In genomic region chr10:126561499-126562208, GRCh38 we compare ENCODE assay signal across 12 cellular contexts.
DNase-seq lines count a peak whose midpoint lies in the region; TF ChIP-seq lines count a peak whose summit lies in the region.
"Had no signal": no experiment of that assay in that cellular context is flagged by ENCODE, and none has a peak within 500 bp of the region (broad histone marks: within the 10 kb centered on the region; RNA-seq: fewer than 3 reads in every experiment).

No MANE protein-coding gene starts in this region.

- H3K4me1 ChIP-seq in left ventricle myocardium inferior (peaks cover 8% of the 10 kb centered on the region), parathyroid adenoma (no peaks in the 10 kb centered on the region), PC-9 (replicated peaks; ENCODE audit: insufficient read depth) (no peaks in the 10 kb centered on the region)

- TF ChIP-seq CTCF in BJ (IDR thresholded peaks at IDR 0.05; ENCODE audit: insufficient read depth, low read depth, low read length) (no peak), left ventricle myocardium inferior (IDR thresholded peaks at IDR 0.05; ENCODE audit: borderline replicate concordance) (no peak), parathyroid adenoma (IDR thresholded peaks at IDR 0.05) (no peak), PC-9 (conservative IDR thresholded peaks at IDR 0.05) (no peak)

- intact Hi-C loops in left ventricle myocardium inferior (cut with micrococcal nuclease) (no loop called here), PC-9 (cut with micrococcal nuclease; ENCODE audit: unreplicated experiment) (no loop called here)

- no peaks in the 10 kb centered on the region for H3K4me1 Mint-ChIP-seq in activated T-cell treated with anti-CD3 and anti-CD28 coated beads, Interleukin-2, amount 50 U/mL, for 24 hours (ENCODE audit: low read depth)

- POLR2A ChIA-PET in BJ (lab: Charles Lee) (no interaction called here), PC-9 (lab: Charles Lee; ENCODE audit: unreplicated experiment) (no interaction called here)

- no peak for DNase-seq in BJ (ENCODE audit: low read depth)
- DNase-seq in left ventricle myocardium inferior = no peak
- DNase-seq in DMS153 (lab: John Stamatoyannopoulos, UW) = no peak
- DNase-seq in activated T-cell treated with anti-CD3 and anti-CD28 coated beads, Interleukin-2, amount 50 U/mL, for 24 hours = no peak
- DNase-seq in PC-9 = no peak
- no peak for DNase-seq in GF-D8 (lab: John Stamatoyannopoulos, UW)
- DNase-seq: CD4-positive, alpha-beta T cell; stimulated activated CD4-positive, alpha-beta T cell treated with anti-CD3 and anti-CD28 coated beads, Interleukin-2, amount 100 ng/mL, for 24 hours; T-helper 2 cell had no signal

- H3K27ac ChIP-seq in angular gyrus (ENCODE audit: low read depth, low read length) (peak overlapping the region; percentile 99), left ventricle myocardium inferior (replicated peaks) (peak overlapping the region; percentile 37), parathyroid adenoma (no peak overlapping the region), PC-9 (no peak overlapping the region)

- CTCF ChIA-PET in BJ (lab: Yijun Ruan, JAX) (interaction anchor here (0.7 to 1.5 kb wide), 2 partner anchors 41 to 823 kb away, joined by 3 read pairs; no protein-coding TSS in a partner anchor), PC-9 (lab: Charles Lee) (no interaction called here)

- H3K27ac Mint-ChIP-seq in activated T-cell treated with anti-CD3 and anti-CD28 coated beads, Interleukin-2, amount 50 U/mL, for 24 hours = no peak overlapping the region
- H3K27ac Mint-ChIP-seq: CD4-positive, alpha-beta T cell had no signal

- H3K36me3 Mint-ChIP-seq in activated T-cell treated with anti-CD3 and anti-CD28 coated beads, Interleukin-2, amount 50 U/mL, for 24 hours (ENCODE audit: low read depth) = no peaks in the 10 kb centered on the region

- H3K4me2 ChIP-seq in parathyroid adenoma (ENCODE audit: low read length) (no peak overlapping the region), PC-9 (no peak overlapping the region)

- H3K36me3 ChIP-seq in BJ (ENCODE audit: control insufficient read depth, insufficient read depth, low read length) = no peaks in the 10 kb centered on the region
- no peaks in the 10 kb centered on the region for H3K36me3 ChIP-seq in left ventricle myocardium inferior
- no peaks in the 10 kb centered on the region for H3K36me3 ChIP-seq in parathyroid adenoma (ENCODE audit: control insufficient read depth, insufficient read depth, low read length)
- H3K36me3 ChIP-seq in PC-9 (ENCODE audit: low read depth) = no peaks in the 10 kb centered on the region

- no peaks in the 10 kb centered on the region for H4K20me1 ChIP-seq in PC-9 (ENCODE audit: insufficient read depth)

- H3K27me3 Mint-ChIP-seq in activated T-cell treated with anti-CD3 and anti-CD28 coated beads, Interleukin-2, amount 50 U/mL, for 24 hours = no peaks in the 10 kb centered on the region
- H3K27me3 Mint-ChIP-seq: CD4-positive, alpha-beta T cell had no signal

- H3K4me3 ChIP-seq in BJ (ENCODE audit: low read depth, low read length) (0 out of 2 replicates have a peak overlapping the region, but pooled peaks have one; percentile 12), left ventricle myocardium inferior (peak overlapping the region; percentile 46), parathyroid adenoma (ENCODE audit: low read depth, low read length) (no peak overlapping the region), PC-9 (no peak overlapping the region)
- H3K4me3 ChIP-seq: lung had no signal

- H3K27me3 ChIP-seq in BJ (ENCODE audit: control insufficient read depth, insufficient read depth, low read length) (no peaks in the 10 kb centered on the region), left ventricle myocardium inferior (ENCODE audit: low read depth) (peaks cover 14% of the 10 kb centered on the region), parathyroid adenoma (ENCODE audit: control insufficient read depth, insufficient read depth, low read length) (no peaks in the 10 kb centered on the region), PC-9 (ENCODE audit: insufficient read depth, low read depth) (no peaks in the 10 kb centered on the region)

- no TSS peak for BruUV-seq in PC-9 (replicated peaks; lab: Mats Ljungman, UMichigan)

- no peaks in the 10 kb centered on the region for H3K9me3 Mint-ChIP-seq in activated T-cell treated with anti-CD3 and anti-CD28 coated beads, Interleukin-2, amount 50 U/mL, for 24 hours
- H3K9me3 Mint-ChIP-seq: CD4-positive, alpha-beta T cell had no signal

- no peaks in the 10 kb centered on the region for H3K9me2 ChIP-seq in PC-9 (ENCODE audit: insufficient read depth)

- no peak overlapping the region for H3K4me3 Mint-ChIP-seq in activated T-cell treated with anti-CD3 and anti-CD28 coated beads, Interleukin-2, amount 50 U/mL, for 24 hours
- H3K4me3 Mint-ChIP-seq: CD4-positive, alpha-beta T cell had no signal

- H3K9ac ChIP-seq in parathyroid adenoma = no peak overlapping the region

- H3K9me3 ChIP-seq in left ventricle myocardium inferior (replicated peaks) = no peaks in the 10 kb centered on the region
- H3K9me3 ChIP-seq in parathyroid adenoma (ENCODE audit: control insufficient read depth, low read length) = no peaks in the 10 kb centered on the region
- H3K9me3 ChIP-seq in PC-9 (ENCODE audit: insufficient read depth, low read depth) = no peaks in the 10 kb centered on the region

- H3F3A ChIP-seq in PC-9 (ENCODE audit: insufficient read depth, low read depth) = no peaks in the 10 kb centered on the region

- H3K79me2 ChIP-seq in parathyroid adenoma (no peaks in the 10 kb centered on the region), PC-9 (ENCODE audit: low read depth) (no peaks in the 10 kb centered on the region)

- H2AFZ ChIP-seq in parathyroid adenoma (peak overlapping the region; percentile 62), PC-9 (no peak overlapping the region)

Comparison
In these comparisons a context has a peak if more than half of its experiments do, and no peak if none do; other contexts are left out.
1. H3K4me3 ChIP-seq: peak in BJ (single experiment) and left ventricle myocardium inferior (single experiment); none in parathyroid adenoma (single experiment) and PC-9 (single experiment).
2. H3K27ac ChIP-seq: peak in angular gyrus (single experiment) and left ventricle myocardium inferior (single experiment); none in parathyroid adenoma (single experiment) and PC-9 (single experiment).